ENCODE assay signal across 8 cellular contexts in genomic region chr4:77820836-77821561, GRCh38. TPM values are rescaled to one million over a fixed set of nuclear protein-coding genes. Genes with fewer than 3 reads are reported as not detected.
DNase-seq lines count a peak whose midpoint lies in the region; ATAC-seq and TF ChIP-seq lines count a peak whose summit lies in the region.

No MANE protein-coding gene starts in this region.

- no peaks in the 10 kb centered on the region for H3K9me3 ChIP-seq in BLaER1 treated with 17β-estradiol and CSF1 and Interleukin-3, amounts not matched to agents 10 nM and 100 nM (replicated peaks in 1 of 11)
- H3K9me3 ChIP-seq in iPS-18c (ENCODE audit: control insufficient read depth, insufficient read depth, low read length) (no peaks in the 10 kb centered on the region), spleen (no peaks in the 10 kb centered on the region)

- intact Hi-C loops in spleen (cut with DNase I; ENCODE audit: low total_unique reads) = no loop called here

- no peaks in the 10 kb centered on the region for H3K36me3 ChIP-seq in BLaER1 treated with 17β-estradiol and CSF1 and Interleukin-3, amounts not matched to agents 10 nM and 100 nM
- no peaks in the 10 kb centered on the region for H3K36me3 ChIP-seq in spleen

- H3K27ac Mint-ChIP-seq in activated naive CD8-positive, alpha-beta T cell treated with anti-CD3 and anti-CD28 coated beads for 36 hours = peak overlapping the region; percentile 99

- TF ChIP-seq CTCF in HFF-Myc (IDR thresholded peaks at IDR 0.05; ENCODE audit: low read depth, low read length, missing control alignments) (no peak), spleen (IDR thresholded peaks at IDR 0.05 in 8 of 11, conservative IDR thresholded peaks at IDR 0.05 in 3 of 11) (no peak)

- peaks cover 23 to 38% (median 32%) of the 10 kb centered on the region in 10 experiments for H3K4me1 ChIP-seq in BLaER1 treated with 17β-estradiol and CSF1 and Interleukin-3, amounts not matched to agents 10 nM and 100 nM
- H3K4me1 ChIP-seq in spleen = peaks cover 7 to 66% (median 52%) of the 10 kb centered on the region in 6 donors

- peak overlapping the region; percentile 89 to 96 (median 93); a peak in 21 of 22 replicates for H3K27ac ChIP-seq in BLaER1 treated with 17β-estradiol and CSF1 and Interleukin-3, amounts not matched to agents 10 nM and 100 nM
- H3K27ac ChIP-seq in spleen = peak overlapping the region; percentile 98 to 100 (median 100)

- H3K36me3 Mint-ChIP-seq in activated naive CD8-positive, alpha-beta T cell treated with anti-CD3 and anti-CD28 coated beads for 36 hours = peaks cover 29% of the 10 kb centered on the region

- no peaks in the 10 kb centered on the region for H3K27me3 Mint-ChIP-seq in activated naive CD8-positive, alpha-beta T cell treated with anti-CD3 and anti-CD28 coated beads for 36 hours

- H3K4me2 ChIP-seq in BLaER1 treated with 17β-estradiol and CSF1 and Interleukin-3, amounts not matched to agents 10 nM and 100 nM = peak overlapping the region; percentile 74 to 95 (median 87)

- DNase-seq in HFF-Myc (ENCODE audit: extremely low read depth, low read depth) (no peak), spleen (no peak)
- DNase-seq in activated naive CD8-positive, alpha-beta T cell treated with anti-CD3 and anti-CD28 coated beads for 36 hours = peak; percentile 27

- 5 to 11% (median 8%) methylated on average over 7 of the region's 7 CpGs for WGBS in spleen, 5 donors

- peak overlapping the region; percentile 86 for H3K4me3 Mint-ChIP-seq in activated naive CD8-positive, alpha-beta T cell treated with anti-CD3 and anti-CD28 coated beads for 36 hours

- no peak for ATAC-seq in GM21447 (IDR thresholded peaks at IDR 0.05; ENCODE audit: unreplicated experiment)
- ATAC-seq in GM21619 (IDR thresholded peaks at IDR 0.05; ENCODE audit: unreplicated experiment) = no peak
- ATAC-seq in GM19023 (IDR thresholded peaks at IDR 0.05; ENCODE audit: unreplicated experiment) = no peak

- H3K27me3 ChIP-seq in BLaER1 treated with 17β-estradiol and CSF1 and Interleukin-3, amounts not matched to agents 10 nM and 100 nM = no peaks in the 10 kb centered on the region
- H3K27me3 ChIP-seq in spleen (replicated peaks in 1 of 7) = no peaks in the 10 kb centered on the region

- peaks cover 4% of the 10 kb centered on the region for H3K9me3 Mint-ChIP-seq in activated naive CD8-positive, alpha-beta T cell treated with anti-CD3 and anti-CD28 coated beads for 36 hours

- peaks cover 7 to 23% (median 18%) of the 10 kb centered on the region in 11 experiments; a peak in 17 of 22 replicates for H4K20me1 ChIP-seq in BLaER1 treated with 17β-estradiol and CSF1 and Interleukin-3, amounts not matched to agents 10 nM and 100 nM

- peaks cover 36% of the 10 kb centered on the region for H3K4me1 Mint-ChIP-seq in activated naive CD8-positive, alpha-beta T cell treated with anti-CD3 and anti-CD28 coated beads for 36 hours

- peak overlapping the region; percentile 78 to 95 (median 90) for H3K4me3 ChIP-seq in BLaER1 treated with 17β-estradiol and CSF1 and Interleukin-3, amounts not matched to agents 10 nM and 100 nM
- peak overlapping the region; percentile 84 for H3K4me3 ChIP-seq in HFF-Myc (replicated peaks; ENCODE audit: low read depth, low read length)
- peak overlapping the region; percentile 83 for H3K4me3 ChIP-seq in iPS-18c (ENCODE audit: insufficient read depth, low read depth, low read length)
- H3K4me3 ChIP-seq in spleen = peak overlapping the region; percentile 52 to 86 (median 78)

- TF ChIP-seq POLR2A in spleen (IDR thresholded peaks at IDR 0.05) = peak in 1 of 3 donors; percentile 27

- H3K9ac ChIP-seq in BLaER1 treated with 17β-estradiol and CSF1 and Interleukin-3, amounts not matched to agents 10 nM and 100 nM = peak overlapping the region; percentile 93 to 97 (median 95)

RNA-seq across cellular contexts. Expression of gene CNOT6L, which starts 1.8 kb away (rescaled TPM):
- total RNA-seq in activated naive CD8-positive, alpha-beta T cell treated with anti-CD3 and anti-CD28 coated beads for 36 hours = 10 to 100 TPM; 85.1 to 88.8 TPM
- total RNA-seq in spleen = 100 to 1,000 TPM in 4 of 7 donors, 10 to 100 TPM in 3; 60.2 to 122 (median 110) TPM
- 10 to 100 TPM in 1 of 3 donors, 1 to 10 TPM in 2; 7.0 to 10.6 (median 9.6) TPM for polyA plus RNA-seq in spleen

RNA-seq across cellular contexts. Expression of gene MRPL1, which starts 41.6 kb away (rescaled TPM):
- total RNA-seq in activated naive CD8-positive, alpha-beta T cell treated with anti-CD3 and anti-CD28 coated beads for 36 hours = 100 to 1,000 TPM; 103 to 112 TPM
- total RNA-seq in spleen = 10 to 100 TPM; 14.4 to 32.8 (median 23.6) TPM
- polyA plus RNA-seq in spleen = 10 to 100 TPM; 42.6 to 53.7 (median 44.9) TPM
